ENCODE assay signal across 1 cellular context in the genomic region with DNA sequence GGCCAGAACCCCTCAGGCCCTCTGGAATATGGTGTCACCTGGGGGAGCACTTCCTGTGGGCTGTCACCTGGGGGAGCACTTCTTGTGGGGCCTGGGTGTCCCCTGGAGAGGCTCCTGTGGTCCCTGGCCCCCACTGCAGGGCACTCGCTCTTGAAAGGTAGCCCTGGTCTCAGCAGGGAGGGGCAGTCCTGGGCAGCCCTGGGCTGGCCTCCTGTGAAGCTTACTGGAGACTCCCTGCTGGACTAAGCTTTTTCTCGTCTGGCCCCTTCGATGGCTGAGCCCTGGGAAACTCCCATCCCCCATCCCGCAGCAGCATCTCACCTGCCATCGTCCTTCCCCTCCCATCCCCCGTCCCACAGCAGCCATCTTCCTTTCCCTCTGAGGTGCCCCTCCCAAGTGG.
TF ChIP-seq lines count a peak whose summit lies in the region.

No MANE protein-coding gene starts in this region.

TF ChIP-seq in H1, 55 proteins besides CTCF, POLR2A, EP300 and RAD21:
- TF ChIP-seq KDM5A (IDR thresholded peaks at IDR 0.05; ENCODE audit: low read length) = no peak
- TF ChIP-seq YY1 (IDR thresholded peaks at IDR 0.05; ENCODE audit: low read depth, low read length) = peak; percentile 59
